22 cellular contexts compared by ENCODE assay signal in genomic region chr13:108360139-108360538, GRCh38.
"Had no signal": no experiment of that assay in that cellular context is flagged by ENCODE, and none has a peak within 500 bp of the region (broad histone marks: within the 10 kb centered on the region; RNA-seq: fewer than 3 reads in every experiment).

No MANE protein-coding gene starts in this region.

- H3K4me3 Mint-ChIP-seq: activated CD4-positive, alpha-beta T cell treated with anti-CD3 and anti-CD28 coated beads for 36 hours; activated naive CD4-positive, alpha-beta T cell treated with anti-CD3 and anti-CD28 coated beads for 36 hours; activated naive CD8-positive, alpha-beta T cell treated with anti-CD3 and anti-CD28 coated beads for 36 hours; activated T-helper 1 cell treated with anti-CD3 and anti-CD28 coated beads, Interleukin-12 subunit alpha, Interleukin-12 subunit beta, Interleukin-2, Interleukin-4 antibody, amounts not matched to agents 30 ng/mL and 10 ng/mL and 1 ng/mL, durations not matched to agents 14 hours and 24 hours and 36 hours; nephron had no signal

- H3K4me3 ChIP-seq: coronary artery, dorsolateral prefrontal cortex, hepatocyte, transverse colon had no signal

- H3K9me3 Mint-ChIP-seq: activated naive CD4-positive, alpha-beta T cell treated with anti-CD3 and anti-CD28 coated beads for 36 hours; activated naive CD8-positive, alpha-beta T cell treated with anti-CD3 and anti-CD28 coated beads for 36 hours; activated T-helper 1 cell treated with anti-CD3 and anti-CD28 coated beads, Interleukin-12 subunit alpha, Interleukin-12 subunit beta, Interleukin-2, Interleukin-4 antibody, amounts not matched to agents 30 ng/mL and 10 ng/mL and 1 ng/mL, durations not matched to agents 14 hours and 24 hours and 36 hours; nephron had no signal

- H3K36me3 ChIP-seq: brain microvascular endothelial cell, transverse colon had no signal

- H3K27ac Mint-ChIP-seq: activated CD4-positive, alpha-beta T cell treated with anti-CD3 and anti-CD28 coated beads for 36 hours; activated naive CD4-positive, alpha-beta T cell treated with anti-CD3 and anti-CD28 coated beads for 36 hours; activated naive CD8-positive, alpha-beta T cell treated with anti-CD3 and anti-CD28 coated beads for 36 hours; activated T-helper 1 cell treated with anti-CD3 and anti-CD28 coated beads, Interleukin-12 subunit alpha, Interleukin-12 subunit beta, Interleukin-2, Interleukin-4 antibody, amounts not matched to agents 30 ng/mL and 10 ng/mL and 1 ng/mL, durations not matched to agents 14 hours and 24 hours and 36 hours; nephron had no signal

- H3K27ac ChIP-seq: brain microvascular endothelial cell, coronary artery, dorsolateral prefrontal cortex, hepatocyte, transverse colon had no signal

- DNase-seq: activated CD4-positive, alpha-beta T cell treated with anti-CD3 and anti-CD28 coated beads for 36 hours; activated CD4-positive, alpha-beta T cell treated with anti-CD3 and anti-CD28 coated beads, Interleukin-2, amount 50 U/mL, for 4 hours; activated CD4-positive, CD25-positive, alpha-beta regulatory T cell; activated CD8-positive, alpha-beta memory T cell treated with anti-CD3 and anti-CD28 coated beads for 24 hours; activated effector memory CD4-positive, alpha-beta T cell treated with anti-CD3 and anti-CD28 coated beads, Interleukin-2, amount 50 U/mL, for 16 hours; activated naive CD4-positive, alpha-beta T cell treated with anti-CD3 and anti-CD28 coated beads for 36 hours; activated naive CD8-positive, alpha-beta T cell treated with anti-CD3 and anti-CD28 coated beads for 36 hours; amniotic stem cell; brain microvascular endothelial cell; dorsolateral prefrontal cortex; effector memory CD4-positive, alpha-beta T cell; left cardiac atrium; left ventricle myocardium superior; posterior cingulate gyrus; right cardiac atrium; stimulated activated CD4-positive, alpha-beta T cell treated with anti-CD3 and anti-CD28 coated beads, Interleukin-2, amount 100 ng/mL, for 48 hours; stimulated activated naive CD4-positive, alpha-beta T cell treated with Interleukin-2 at 50 U/mL for 16 hours; transverse colon had no signal

- H3K27me3 ChIP-seq: brain microvascular endothelial cell, hepatocyte, transverse colon had no signal

- H3K36me3 Mint-ChIP-seq: activated naive CD8-positive, alpha-beta T cell treated with anti-CD3 and anti-CD28 coated beads for 36 hours had no signal

- H3K4me1 Mint-ChIP-seq: activated CD4-positive, alpha-beta T cell treated with anti-CD3 and anti-CD28 coated beads for 36 hours; activated naive CD8-positive, alpha-beta T cell treated with anti-CD3 and anti-CD28 coated beads for 36 hours had no signal

- H3K4me1 ChIP-seq: transverse colon had no signal

- H3K9me3 ChIP-seq: transverse colon had no signal

- ATAC-seq: activated CD4-positive, alpha-beta T cell treated with anti-CD3 and anti-CD28 coated beads for 36 hours; left cardiac atrium; left ventricle myocardium superior; right cardiac atrium had no signal
